8 cellular contexts compared by ENCODE assay signal in the genomic region with DNA sequence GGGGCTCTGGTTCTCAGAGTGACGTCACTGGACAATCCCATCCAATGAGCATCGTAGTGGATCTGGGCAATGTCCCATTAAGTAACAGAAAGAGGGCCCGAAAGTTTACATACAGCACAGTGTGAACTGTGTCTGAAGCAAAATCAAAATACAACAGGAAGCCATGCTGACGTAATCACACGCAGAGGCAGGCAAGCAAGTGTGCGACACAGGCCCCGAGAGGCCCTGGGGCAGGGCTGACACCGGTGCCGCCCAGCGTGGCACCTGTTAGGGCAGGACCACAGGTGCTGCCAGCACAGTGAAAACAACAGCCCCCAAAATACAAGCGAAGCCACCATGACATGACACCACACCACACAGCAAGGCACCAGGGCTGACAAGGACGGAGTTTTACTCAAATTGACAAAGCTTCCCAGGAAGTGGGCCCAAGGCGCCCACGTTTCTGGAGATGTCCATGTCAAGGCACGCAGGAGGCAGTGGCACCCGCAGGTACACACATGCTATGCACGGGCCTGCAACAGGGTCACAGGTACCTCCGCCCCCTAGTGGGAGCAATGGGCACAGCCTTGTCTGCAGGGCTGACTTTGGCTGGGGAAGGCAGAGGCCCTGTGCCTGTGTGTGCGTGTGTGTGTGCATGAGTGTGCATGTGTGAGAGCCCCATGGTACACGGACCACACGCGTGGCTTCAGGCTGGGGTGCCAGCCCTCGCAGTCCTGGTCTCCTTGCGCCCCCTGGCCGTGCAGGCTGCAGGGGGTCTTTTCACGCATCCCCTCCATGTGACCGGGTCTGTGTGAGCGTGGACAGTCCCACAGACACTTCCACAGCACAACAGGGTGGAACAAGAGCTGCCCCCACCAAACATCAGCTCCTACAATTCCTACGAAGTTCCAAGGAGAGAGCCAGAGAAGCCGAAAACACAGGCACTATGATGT. TPM values are rescaled to one million over a fixed set of nuclear protein-coding genes. Genes with fewer than 3 reads are reported as not detected.
A peak's percentile ranks its signal among the peaks of the same experiment; 100 is the strongest.
DNase-seq lines count a peak whose midpoint lies in the region; ATAC-seq lines count a peak whose summit lies in the region.

No MANE protein-coding gene starts in this region.

- intact Hi-C loops in left cardiac atrium (cut with DNase I) = no loop called here

- in situ Hi-C loops in Caki2 (cut with HindIII; ENCODE audit: low pct_unique_long_range_greater_than_20kb, low sequenced_read_pairs) = no loop called here

- DNase-seq in Caki2 (ENCODE audit: low read depth) = peak; percentile 35
- peak; percentile 85 for DNase-seq in RPMI8226
- peak; percentile 10 to 56 (median 37) for DNase-seq in activated naive CD4-positive, alpha-beta T cell (lab: John Stamatoyannopoulos, UW)
- no peak for DNase-seq in left cardiac atrium
- DNase-seq in stimulated activated CD4-positive, alpha-beta T cell treated with anti-CD3 and anti-CD28 coated beads, Interleukin-12 subunit alpha, Interleukin-12 subunit beta, amount 100 ng/mL, for 48 hours (ENCODE audit: low read depth in 2 of 3, low spot score in 1 of 3) = peak; percentile 44 to 69 (median 65)
- no peak for DNase-seq in NCI-H524 treated with DMSO at 0.1 percent for 48 hours (lab: John Stamatoyannopoulos, UW)

- ATAC-seq in GM19351 (IDR thresholded peaks at IDR 0.05; ENCODE audit: unreplicated experiment) = peak; percentile 84
- ATAC-seq in HG03460 (IDR thresholded peaks at IDR 0.05; ENCODE audit: unreplicated experiment) = peak; percentile 50
- peak; percentile 71 to 76 for ATAC-seq in left cardiac atrium

RNA-seq across cellular contexts. Expression of gene QSOX2, which starts 19.6 kb away (rescaled TPM):
- 16.4 and 39.3 TPM in 2 replicates for total RNA-seq in Caki2 (2014; rRNA removed; shearing (Covaris generic); ENCODE audit: low replicate concordance)
- 1 to 10 TPM; 6.5 to 6.6 TPM for total RNA-seq in left cardiac atrium

RNA-seq across cellular contexts. Expression of gene LHX3, which starts 21.1 kb away (rescaled TPM):
- not detected in 2 replicates for total RNA-seq in Caki2 (2014; rRNA removed; shearing (Covaris generic); ENCODE audit: low replicate concordance)
- total RNA-seq in left cardiac atrium = not detected

Comparison
In these comparisons a context has a peak if more than half of its experiments do, and no peak if none do; other contexts are left out.
1. DNase-seq: peak in Caki2 (single experiment), RPMI8226 (single experiment), activated naive CD4-positive, alpha-beta T cell (4 of 4) and stimulated activated CD4-positive, alpha-beta T cell treated with anti-CD3 and anti-CD28 coated beads, Interleukin-12 subunit alpha, Interleukin-12 subunit beta, amount 100 ng/mL, for 48 hours (3 of 3); none in left cardiac atrium (single experiment) and NCI-H524 treated with DMSO at 0.1 percent for 48 hours (single experiment).
2. Peak in every context shown above with its lines, with median percentiles within 50 percentile points of each other: ATAC-seq.